Comparison of ENCODE assay signal across 10 cellular contexts in the genomic region with DNA sequence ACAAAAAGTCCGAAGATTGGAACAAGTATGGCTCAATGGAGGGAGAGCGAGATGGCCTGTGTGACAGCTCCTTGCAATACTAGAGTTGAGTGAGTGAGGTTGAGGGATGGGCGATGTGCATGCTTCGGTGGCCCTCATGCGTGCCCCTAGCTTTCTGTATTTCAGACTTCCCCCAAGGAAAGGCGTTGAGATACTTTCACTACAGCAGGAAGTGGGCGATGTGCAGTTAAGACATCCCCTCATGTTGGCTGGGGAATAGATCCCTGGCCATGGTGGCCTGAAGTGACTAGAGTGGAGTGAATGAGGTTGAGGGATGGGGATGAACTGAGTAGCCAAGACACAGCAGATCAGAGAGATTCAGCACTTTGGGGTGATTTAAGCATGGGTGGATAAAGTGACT.
"Had no signal": no experiment of that assay in that cellular context is flagged by ENCODE, and none has a peak within 500 bp of the region (broad histone marks: within the 10 kb centered on the region; RNA-seq: fewer than 3 reads in every experiment).

No MANE protein-coding gene starts in this region.

- FAIRE-seq: H1, H54 had no signal

- H3K27ac ChIP-seq: GM23248 had no signal

- H3K4me3 ChIP-seq: GM23248, GM23338 had no signal

- H2AFZ ChIP-seq: GM23248, GM23338 had no signal

- H3K4me2 ChIP-seq: GM23338 had no signal

- H3K9ac ChIP-seq: GM23248 had no signal

- DNase-seq: GM23248, GOT3, H7, H9, HCEC 1CT, HFFc6 had no signal

- ATAC-seq: GM23338, HCT116 had no signal
